ENCODE assay signal across 1 cellular context in the genomic region with DNA sequence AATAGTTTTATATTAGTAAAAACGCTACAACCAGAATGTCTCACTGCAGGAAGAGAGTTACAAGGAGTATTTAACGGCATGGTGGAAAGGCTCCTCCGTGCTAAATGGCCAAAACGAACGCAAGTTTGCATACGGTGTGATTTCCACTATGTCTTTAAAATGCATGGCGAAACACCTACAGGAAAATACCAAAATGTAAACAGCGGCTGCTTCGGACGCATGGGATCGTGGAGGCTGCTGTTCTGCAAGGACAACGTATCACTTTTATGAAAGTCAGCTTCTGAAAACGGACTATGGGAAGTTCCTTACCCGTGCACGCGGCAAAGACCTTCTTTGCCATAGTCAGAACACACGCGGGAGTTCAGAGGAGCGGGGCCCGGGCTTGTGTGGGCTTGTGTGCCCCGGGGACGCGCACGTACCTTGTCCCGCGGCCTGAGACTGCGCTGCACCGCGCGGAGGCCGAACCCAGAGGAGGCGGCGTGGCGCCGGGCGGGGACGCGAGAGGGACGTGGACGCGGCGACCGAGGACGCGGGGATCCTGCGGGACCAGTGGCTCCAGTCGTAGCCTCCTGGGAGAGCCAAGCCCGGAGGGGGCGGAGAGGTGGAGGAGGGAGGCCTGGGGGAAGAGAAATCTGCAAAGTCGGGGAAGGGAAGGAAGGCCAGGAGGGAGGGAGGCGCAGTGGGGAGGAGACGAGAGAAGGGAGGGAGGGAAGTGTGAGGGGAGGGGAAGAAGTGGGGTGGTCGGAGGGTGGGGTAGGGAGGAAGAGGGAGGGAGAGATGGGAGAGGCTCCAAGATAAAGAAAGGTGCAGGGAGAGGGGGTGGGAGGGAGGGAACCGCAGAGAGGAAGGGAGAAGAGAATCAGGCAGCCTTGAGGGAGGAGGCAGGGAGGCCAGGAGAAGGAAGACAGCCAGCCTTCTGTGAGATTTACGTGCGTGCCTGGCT.
A peak's percentile ranks its signal among the peaks of the same experiment; 100 is the strongest.
TF ChIP-seq lines count a peak whose summit lies in the region.

Gene CMBL (minus strand): TSS at position 697 of the 943 bp plus-strand sequence. CDS start 17,140 bp downstream, outside the sequence.

TF ChIP-seq in HepG2, 621 proteins besides CTCF, POLR2A, EP300 and RAD21 (continued from another document and continues in another):
- TF ChIP-seq, protein P1, sequence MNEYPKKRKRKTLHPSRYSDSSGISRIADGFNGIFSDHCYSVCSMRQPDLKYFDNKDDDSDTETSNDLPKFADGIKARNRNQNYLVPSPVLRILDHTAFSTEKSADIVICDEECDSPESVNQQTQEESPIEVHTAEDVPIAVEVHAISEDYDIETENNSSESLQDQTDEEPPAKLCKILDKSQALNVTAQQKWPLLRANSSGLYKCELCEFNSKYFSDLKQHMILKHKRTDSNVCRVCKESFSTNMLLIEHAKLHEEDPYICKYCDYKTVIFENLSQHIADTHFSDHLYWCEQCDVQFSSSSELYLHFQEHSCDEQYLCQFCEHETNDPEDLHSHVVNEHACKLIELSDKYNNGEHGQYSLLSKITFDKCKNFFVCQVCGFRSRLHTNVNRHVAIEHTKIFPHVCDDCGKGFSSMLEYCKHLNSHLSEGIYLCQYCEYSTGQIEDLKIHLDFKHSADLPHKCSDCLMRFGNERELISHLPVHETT (CRISPR knock-in tag; conservative IDR thresholded peaks at IDR 0.05): no peak
- no peak for TF ChIP-seq HBP1 (CRISPR knock-in tag; IDR thresholded peaks at IDR 0.05; ENCODE audit: low read depth)
- TF ChIP-seq UBTF (CRISPR knock-in tag; IDR thresholded peaks at IDR 0.05): peak; percentile 99
- TF ChIP-seq ZFP62 (CRISPR knock-in tag; IDR thresholded peaks at IDR 0.05): no peak
- peak; percentile 28; the same call in 1 of the 2 replicates for TF ChIP-seq GZF1 (CRISPR knock-in tag; IDR thresholded peaks at IDR 0.05)
- no peak for TF ChIP-seq GATAD1 (CRISPR knock-in tag; IDR thresholded peaks at IDR 0.05)
- TF ChIP-seq ZMYM2 (CRISPR knock-in tag; IDR thresholded peaks at IDR 0.05): no peak
- TF ChIP-seq ERF (CRISPR knock-in tag; IDR thresholded peaks at IDR 0.05): no peak
- TF ChIP-seq, protein P2, sequence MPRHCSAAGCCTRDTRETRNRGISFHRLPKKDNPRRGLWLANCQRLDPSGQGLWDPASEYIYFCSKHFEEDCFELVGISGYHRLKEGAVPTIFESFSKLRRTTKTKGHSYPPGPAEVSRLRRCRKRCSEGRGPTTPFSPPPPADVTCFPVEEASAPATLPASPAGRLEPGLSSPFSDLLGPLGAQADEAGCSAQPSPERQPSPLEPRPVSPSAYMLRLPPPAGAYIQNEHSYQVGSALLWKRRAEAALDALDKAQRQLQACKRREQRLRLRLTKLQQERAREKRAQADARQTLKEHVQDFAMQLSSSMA (CRISPR knock-in tag; IDR thresholded peaks at IDR 0.05): no peak
- TF ChIP-seq ZNF703 (CRISPR knock-in tag; IDR thresholded peaks at IDR 0.05; ENCODE audit: borderline replicate concordance): no peak
- peak; percentile 56; the same call in 1 of the 2 replicates for TF ChIP-seq SALL2 (CRISPR knock-in tag; IDR thresholded peaks at IDR 0.05)
- TF ChIP-seq ZBTB4 (CRISPR knock-in tag; IDR thresholded peaks at IDR 0.05; ENCODE audit: borderline replicate concordance): peak; percentile 70; the same call in 1 of the 2 replicates
- no peak; the same call in 1 of the 2 replicates for TF ChIP-seq RARA (CRISPR knock-in tag; IDR thresholded peaks at IDR 0.05)
- 0 out of 2 replicates have a peak, but pooled peaks have one; percentile 49 for TF ChIP-seq ZBTB7B (CRISPR knock-in tag; IDR thresholded peaks at IDR 0.05)
- no peak for TF ChIP-seq XRCC5 (optimal IDR thresholded peaks at IDR 0.05; ENCODE audit: low read length)
- no peak for TF ChIP-seq ZNF431 (CRISPR knock-in tag; IDR thresholded peaks at IDR 0.05; ENCODE audit: borderline replicate concordance, low read depth)
- peak; percentile 88 for TF ChIP-seq ZFP91 (CRISPR knock-in tag; IDR thresholded peaks at IDR 0.05; ENCODE audit: borderline replicate concordance)
- TF ChIP-seq ZNF816 (CRISPR knock-in tag; IDR thresholded peaks at IDR 0.05; ENCODE audit: borderline replicate concordance): no peak
- no peak for TF ChIP-seq ZNF329 (CRISPR knock-in tag; IDR thresholded peaks at IDR 0.05; ENCODE audit: low read depth)
- TF ChIP-seq SMAD1 (CRISPR knock-in tag; IDR thresholded peaks at IDR 0.05; ENCODE audit: borderline replicate concordance, low read depth): 0 out of 2 replicates have a peak, but pooled peaks have one; percentile 42
- TF ChIP-seq ZBTB38 (CRISPR knock-in tag; IDR thresholded peaks at IDR 0.05): peak; percentile 64; the same call in 1 of the 2 replicates
- no peak for TF ChIP-seq HOXA7 (CRISPR knock-in tag; IDR thresholded peaks at IDR 0.05)
- TF ChIP-seq, protein P3, sequence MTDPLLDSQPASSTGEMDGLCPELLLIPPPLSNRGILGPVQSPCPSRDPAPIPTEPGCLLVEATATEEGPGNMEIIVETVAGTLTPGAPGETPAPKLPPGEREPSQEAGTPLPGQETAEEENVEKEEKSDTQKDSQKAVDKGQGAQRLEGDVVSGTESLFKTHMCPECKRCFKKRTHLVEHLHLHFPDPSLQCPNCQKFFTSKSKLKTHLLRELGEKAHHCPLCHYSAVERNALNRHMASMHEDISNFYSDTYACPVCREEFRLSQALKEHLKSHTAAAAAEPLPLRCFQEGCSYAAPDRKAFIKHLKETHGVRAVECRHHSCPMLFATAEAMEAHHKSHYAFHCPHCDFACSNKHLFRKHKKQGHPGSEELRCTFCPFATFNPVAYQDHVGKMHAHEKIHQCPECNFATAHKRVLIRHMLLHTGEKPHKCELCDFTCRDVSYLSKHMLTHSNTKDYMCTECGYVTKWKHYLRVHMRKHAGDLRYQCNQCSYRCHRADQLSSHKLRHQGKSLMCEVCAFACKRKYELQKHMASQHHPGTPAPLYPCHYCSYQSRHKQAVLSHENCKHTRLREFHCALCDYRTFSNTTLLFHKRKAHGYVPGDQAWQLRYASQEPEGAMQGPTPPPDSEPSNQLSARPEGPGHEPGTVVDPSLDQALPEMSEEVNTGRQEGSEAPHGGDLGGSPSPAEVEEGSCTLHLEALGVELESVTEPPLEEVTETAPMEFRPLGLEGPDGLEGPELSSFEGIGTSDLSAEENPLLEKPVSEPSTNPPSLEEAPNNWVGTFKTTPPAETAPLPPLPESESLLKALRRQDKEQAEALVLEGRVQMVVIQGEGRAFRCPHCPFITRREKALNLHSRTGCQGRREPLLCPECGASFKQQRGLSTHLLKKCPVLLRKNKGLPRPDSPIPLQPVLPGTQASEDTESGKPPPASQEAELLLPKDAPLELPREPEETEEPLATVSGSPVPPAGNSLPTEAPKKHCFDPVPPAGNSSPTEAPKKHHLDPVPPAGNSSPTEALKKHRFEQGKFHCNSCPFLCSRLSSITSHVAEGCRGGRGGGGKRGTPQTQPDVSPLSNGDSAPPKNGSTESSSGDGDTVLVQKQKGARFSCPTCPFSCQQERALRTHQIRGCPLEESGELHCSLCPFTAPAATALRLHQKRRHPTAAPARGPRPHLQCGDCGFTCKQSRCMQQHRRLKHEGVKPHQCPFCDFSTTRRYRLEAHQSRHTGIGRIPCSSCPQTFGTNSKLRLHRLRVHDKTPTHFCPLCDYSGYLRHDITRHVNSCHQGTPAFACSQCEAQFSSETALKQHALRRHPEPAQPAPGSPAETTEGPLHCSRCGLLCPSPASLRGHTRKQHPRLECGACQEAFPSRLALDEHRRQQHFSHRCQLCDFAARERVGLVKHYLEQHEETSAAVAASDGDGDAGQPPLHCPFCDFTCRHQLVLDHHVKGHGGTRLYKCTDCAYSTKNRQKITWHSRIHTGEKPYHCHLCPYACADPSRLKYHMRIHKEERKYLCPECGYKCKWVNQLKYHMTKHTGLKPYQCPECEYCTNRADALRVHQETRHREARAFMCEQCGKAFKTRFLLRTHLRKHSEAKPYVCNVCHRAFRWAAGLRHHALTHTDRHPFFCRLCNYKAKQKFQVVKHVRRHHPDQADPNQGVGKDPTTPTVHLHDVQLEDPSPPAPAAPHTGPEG (CRISPR knock-in tag; IDR thresholded peaks at IDR 0.05): peak; percentile 46; the same call in 1 of the 2 replicates
- TF ChIP-seq MEF2D (CRISPR knock-in tag; IDR thresholded peaks at IDR 0.05): no peak
- no peak for TF ChIP-seq MXI1 (IDR thresholded peaks at IDR 0.05; ENCODE audit: borderline replicate concordance, low read depth, low read length)
- TF ChIP-seq, protein P4, sequence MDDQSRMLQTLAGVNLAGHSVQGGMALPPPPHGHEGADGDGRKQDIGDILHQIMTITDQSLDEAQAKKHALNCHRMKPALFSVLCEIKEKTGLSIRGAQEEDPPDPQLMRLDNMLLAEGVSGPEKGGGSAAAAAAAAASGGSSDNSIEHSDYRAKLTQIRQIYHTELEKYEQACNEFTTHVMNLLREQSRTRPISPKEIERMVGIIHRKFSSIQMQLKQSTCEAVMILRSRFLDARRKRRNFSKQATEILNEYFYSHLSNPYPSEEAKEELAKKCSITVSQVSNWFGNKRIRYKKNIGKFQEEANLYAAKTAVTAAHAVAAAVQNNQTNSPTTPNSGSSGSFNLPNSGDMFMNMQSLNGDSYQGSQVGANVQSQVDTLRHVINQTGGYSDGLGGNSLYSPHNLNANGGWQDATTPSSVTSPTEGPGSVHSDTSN (CRISPR knock-in tag; IDR thresholded peaks at IDR 0.05; ENCODE audit: borderline replicate concordance): no peak
- TF ChIP-seq MBNL3 (CRISPR knock-in tag; conservative IDR thresholded peaks at IDR 0.05): no peak
- TF ChIP-seq, protein P5, sequence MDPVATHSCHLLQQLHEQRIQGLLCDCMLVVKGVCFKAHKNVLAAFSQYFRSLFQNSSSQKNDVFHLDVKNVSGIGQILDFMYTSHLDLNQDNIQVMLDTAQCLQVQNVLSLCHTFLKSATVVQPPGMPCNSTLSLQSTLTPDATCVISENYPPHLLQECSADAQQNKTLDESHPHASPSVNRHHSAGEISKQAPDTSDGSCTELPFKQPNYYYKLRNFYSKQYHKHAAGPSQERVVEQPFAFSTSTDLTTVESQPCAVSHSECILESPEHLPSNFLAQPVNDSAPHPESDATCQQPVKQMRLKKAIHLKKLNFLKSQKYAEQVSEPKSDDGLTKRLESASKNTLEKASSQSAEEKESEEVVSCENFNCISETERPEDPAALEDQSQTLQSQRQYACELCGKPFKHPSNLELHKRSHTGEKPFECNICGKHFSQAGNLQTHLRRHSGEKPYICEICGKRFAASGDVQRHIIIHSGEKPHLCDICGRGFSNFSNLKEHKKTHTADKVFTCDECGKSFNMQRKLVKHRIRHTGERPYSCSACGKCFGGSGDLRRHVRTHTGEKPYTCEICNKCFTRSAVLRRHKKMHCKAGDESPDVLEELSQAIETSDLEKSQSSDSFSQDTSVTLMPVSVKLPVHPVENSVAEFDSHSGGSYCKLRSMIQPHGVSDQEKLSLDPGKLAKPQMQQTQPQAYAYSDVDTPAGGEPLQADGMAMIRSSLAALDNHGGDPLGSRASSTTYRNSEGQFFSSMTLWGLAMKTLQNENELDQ (CRISPR knock-in tag; IDR thresholded peaks at IDR 0.05; ENCODE audit: borderline replicate concordance): no peak
- no peak for TF ChIP-seq LCORL (IDR thresholded peaks at IDR 0.05)
- peak; percentile 75 for TF ChIP-seq LCORL (CRISPR knock-in tag; IDR thresholded peaks at IDR 0.05)
- TF ChIP-seq ZNF430 (CRISPR knock-in tag; IDR thresholded peaks at IDR 0.05): 0 out of 2 replicates have a peak, but pooled peaks have one; percentile 29
